8 cellular contexts compared by ENCODE assay signal in the genomic region with DNA sequence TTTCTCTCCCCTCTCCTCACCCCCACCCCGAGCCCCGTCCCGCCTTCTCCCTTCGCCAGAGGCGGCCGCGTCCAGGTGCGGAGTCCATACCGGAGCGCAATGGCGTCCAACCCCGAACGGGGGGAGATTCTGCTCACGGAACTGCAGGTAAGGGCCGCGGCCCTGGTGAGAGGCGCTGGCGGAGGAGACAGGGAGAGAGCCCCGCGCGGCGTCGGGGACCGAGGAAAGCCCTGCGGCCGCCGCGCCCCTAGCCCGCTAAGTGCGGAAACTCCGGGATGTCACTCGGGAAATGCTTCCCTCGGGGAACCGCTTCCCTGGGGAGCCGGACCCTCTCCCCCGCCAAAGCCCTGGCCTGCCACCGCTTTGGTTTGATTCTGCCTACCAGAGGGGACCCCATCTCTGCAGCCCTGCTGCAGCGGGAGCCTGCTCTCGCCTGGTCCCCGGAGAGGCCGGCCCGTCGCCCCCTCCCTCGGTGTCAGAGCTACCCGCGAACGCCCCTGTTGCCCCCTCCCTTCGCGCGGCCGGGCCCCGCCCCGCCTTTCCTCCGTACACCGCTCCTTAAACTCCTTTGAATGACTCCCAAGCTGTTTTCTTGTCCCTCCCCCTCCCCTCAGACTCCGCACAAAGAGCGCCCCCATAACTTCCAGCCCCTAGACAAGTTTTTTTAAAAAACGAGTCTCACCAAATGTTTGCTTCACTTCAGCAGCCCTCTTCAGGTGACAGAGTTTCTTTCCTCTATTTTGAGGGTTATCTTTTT. TPM values are rescaled to one million over a fixed set of nuclear protein-coding genes. Genes with fewer than 3 reads are reported as not detected.
DNase-seq lines count a peak whose midpoint lies in the region; ATAC-seq and TF ChIP-seq lines count a peak whose summit lies in the region.

No MANE protein-coding gene starts in this region.

- H3K27ac ChIP-seq in right cardiac atrium (ENCODE audit: low read length), result peak overlapping the region; percentile 85
- H3K27ac ChIP-seq in rectal smooth muscle tissue (ENCODE audit: low read depth, low read length), result peak overlapping the region; percentile 95

- H3K27me3 ChIP-seq in right cardiac atrium (ENCODE audit: control insufficient read depth, insufficient read depth) (no peaks in the 10 kb centered on the region), rectal smooth muscle tissue (ENCODE audit: control insufficient read depth, insufficient read depth, low read length) (no peaks in the 10 kb centered on the region)

- H3K4me3 ChIP-seq in right cardiac atrium (ENCODE audit: low read length) (peak overlapping the region; percentile 83), rectal smooth muscle tissue (ENCODE audit: low read length) (peak overlapping the region; percentile 88)

- H3K9ac ChIP-seq in rectal smooth muscle tissue (ENCODE audit: low read length), result peak overlapping the region; percentile 86

- peaks cover 54% of the 10 kb centered on the region for H3K4me1 Mint-ChIP-seq in HFFc6 (ENCODE audit: low read depth)

- no peaks in the 10 kb centered on the region for H3K4me1 ChIP-seq in right cardiac atrium (ENCODE audit: control insufficient read depth, insufficient read depth, low read length)
- H3K4me1 ChIP-seq in rectal smooth muscle tissue (ENCODE audit: control insufficient read depth, insufficient read depth, low read length), result peaks cover 9% of the 10 kb centered on the region

- peak; percentile 16 for TF ChIP-seq CTCF in HFFc6 (IDR thresholded peaks at IDR 0.05)

- no peaks in the 10 kb centered on the region; the same call in 1 of the 2 replicates for H3K27me3 Mint-ChIP-seq in HFFc6 (ENCODE audit: insufficient read depth)

- TF ChIP-seq POLR2A in GM10847 (IDR thresholded peaks at IDR 0.05; ENCODE audit: extremely low read depth, insufficient read length), result peak; percentile 24

- H3K9me3 ChIP-seq in right cardiac atrium (ENCODE audit: control insufficient read depth, low read length), result no peaks in the 10 kb centered on the region

- under 1% methylated on average over 58 of the region's 58 CpGs for WGBS in right cardiac atrium

- peak overlapping the region; percentile 94 for H3K4me3 Mint-ChIP-seq in HFFc6

- peak overlapping the region; percentile 98 for H3K27ac Mint-ChIP-seq in HFFc6

- no peaks in the 10 kb centered on the region for H3K9me3 Mint-ChIP-seq in HFFc6

- intact Hi-C loops in right cardiac atrium (cut with DNase I), result no loop called here

- H3K36me3 ChIP-seq in rectal smooth muscle tissue (ENCODE audit: control insufficient read depth, insufficient read depth, low read length), result no peaks in the 10 kb centered on the region

- no peaks in the 10 kb centered on the region for H3K36me3 Mint-ChIP-seq in HFFc6 (ENCODE audit: low read depth)

- DNase-seq in HFFc6 (peak; percentile 13), MV-4-11 (lab: John Stamatoyannopoulos, UW) (peak; percentile 29), SW 1271 (lab: John Stamatoyannopoulos, UW) (peak; percentile 20 to 71), amniotic epithelial cell (ENCODE audit: low read depth) (peak; percentile 34), right cardiac atrium (peak; percentile 61 to 83 (median 76)), GOT3 (lab: John Stamatoyannopoulos, UW) (no peak)

- peak; percentile 51 to 70 for ATAC-seq in right cardiac atrium

RNA-seq across cellular contexts. Expression of a gene that starts 0.6 kb away (rescaled TPM):
- 10 to 100 TPM; 32.4 to 43.6 (median 35.7) TPM for total RNA-seq in HFFc6 (2021; fragmentation: NEBNext Ultra II Directional; extraction: Animal tissue kit (Norgen Biotek cat#: 25700))
- 10 to 100 TPM; 30.1 to 33.8 (median 31.7) TPM for total RNA-seq in right cardiac atrium
- polyA plus RNA-seq in right cardiac atrium, result 9.8 TPM
